8 cellular contexts compared by ENCODE assay signal in the genomic region with DNA sequence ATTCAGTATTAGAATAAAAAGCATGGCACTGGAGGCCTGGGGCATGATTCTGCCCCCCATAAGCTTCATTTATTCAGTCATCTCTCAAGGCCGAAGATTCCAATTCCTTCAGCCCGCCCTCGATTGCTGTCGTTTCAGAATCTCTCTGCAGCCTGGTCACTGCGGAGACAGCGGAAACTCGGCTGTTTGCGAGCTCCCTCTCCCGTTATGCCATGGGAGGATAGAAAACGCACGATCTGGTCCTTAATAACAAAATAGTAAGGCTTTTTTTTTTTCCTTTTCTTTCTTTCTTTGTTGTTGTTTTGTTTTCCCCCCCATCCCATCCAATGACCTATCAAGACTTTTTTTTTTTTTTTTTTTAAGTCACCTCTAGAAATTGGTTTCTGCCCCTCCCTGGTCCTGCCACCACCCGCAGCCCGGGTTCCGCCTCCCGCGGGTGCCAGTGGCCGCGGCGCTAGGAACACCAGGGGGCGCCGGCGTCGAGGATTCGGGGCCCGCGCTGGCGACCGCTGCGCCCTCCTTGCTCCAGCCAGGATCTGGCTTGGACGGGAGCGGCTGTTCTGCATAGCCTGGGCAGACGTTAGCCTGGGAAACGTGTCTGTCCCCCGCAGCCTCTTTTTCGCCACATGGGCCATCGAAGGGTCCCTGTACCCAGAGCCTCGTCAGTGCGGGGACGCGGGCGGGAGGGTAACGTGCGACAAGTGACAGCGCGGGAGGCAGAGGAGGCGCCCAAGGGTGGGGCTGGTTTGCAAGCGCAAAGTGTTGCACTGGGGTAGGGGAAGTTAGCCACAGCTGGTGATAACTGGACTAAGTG. TPM values are rescaled to one million over a fixed set of nuclear protein-coding genes. Genes with fewer than 3 reads are reported as not detected.
DNase-seq lines count a peak whose midpoint lies in the region; ATAC-seq and TF ChIP-seq lines count a peak whose summit lies in the region.

No MANE protein-coding gene starts in this region.

- peak overlapping the region; percentile 35 for H3K4me3 ChIP-seq in HL-60 (replicated peaks; ENCODE audit: insufficient read depth, low read length)
- peak overlapping the region; percentile 41 for H3K4me3 ChIP-seq in epithelial cell of proximal tubule (ENCODE audit: low read depth, low read length)
- H3K4me3 ChIP-seq in mucosa of rectum (ENCODE audit: low read length in 2 of 2) = peak overlapping the region; percentile 35 to 40

- TF ChIP-seq CTCF in C4-2B (conservative IDR thresholded peaks at IDR 0.05) (peak; percentile 97), HL-60 (IDR thresholded peaks at IDR 0.05; ENCODE audit: insufficient read depth, low read length) (peak; percentile 29), epithelial cell of proximal tubule (conservative IDR thresholded peaks at IDR 0.05; ENCODE audit: low read depth, low read length) (peak; percentile 87)

- peaks cover 16% of the 10 kb centered on the region for H3K27me3 ChIP-seq in HL-60 (ENCODE audit: insufficient read depth, poor library complexity, severe bottlenecking)
- H3K27me3 ChIP-seq in mucosa of rectum (ENCODE audit: control insufficient read depth in 2 of 2, insufficient read depth in 2 of 2, low read length in 2 of 2) = peaks cover 8 to 23% of the 10 kb centered on the region in 2 donors

- no peak overlapping the region for H3K27ac ChIP-seq in C4-2B
- no peak overlapping the region for H3K27ac ChIP-seq in HL-60 (replicated peaks)
- no peak overlapping the region for H3K27ac ChIP-seq in mucosa of rectum (ENCODE audit: low read depth in 2 of 2, low read length in 2 of 2)

- H3K9me3 ChIP-seq in mucosa of rectum (ENCODE audit: control insufficient read depth in 2 of 2, low read length in 2 of 2) = no peaks in the 10 kb centered on the region

- DNase-seq in HL-60 (ENCODE audit: low read depth in 1 of 2, low spot score in 1 of 2) = peak; percentile 33 to 74
- peak; percentile 63 for DNase-seq in NOMO-1 treated with DMSO at 0.1 percent for 48 hours (lab: John Stamatoyannopoulos, UW; ENCODE audit: unreplicated experiment)
- DNase-seq in activated CD8-positive, alpha-beta memory T cell treated with anti-CD3 and anti-CD28 coated beads, Interleukin-2, amount 50 U/mL, for 48 hours = peak; percentile 90
- DNase-seq in epithelial cell of proximal tubule (ENCODE audit: low read depth) = peak; percentile 7
- DNase-seq in stimulated activated CD8-positive, alpha-beta memory T cell treated with anti-CD3 and anti-CD28 coated beads, Interleukin-7, amount 100 ng/mL, for 1 hour (ENCODE audit: low read depth in 2 of 2) = peak; percentile 39 to 47

- H3K9ac ChIP-seq in mucosa of rectum (ENCODE audit: low read depth in 1 of 2, low read length in 2 of 2) = no peak overlapping the region

- no peaks in the 10 kb centered on the region for H3K36me3 ChIP-seq in mucosa of rectum (ENCODE audit: control insufficient read depth in 2 of 2, insufficient read depth in 2 of 2, low read length in 2 of 2)

- peak; percentile 85 for ATAC-seq in GM19438 (IDR thresholded peaks at IDR 0.05; ENCODE audit: low read depth, unreplicated experiment)

- peaks cover 0 to 3% of the 10 kb centered on the region in 2 donors for H3K4me1 ChIP-seq in mucosa of rectum (ENCODE audit: control insufficient read depth in 2 of 2, insufficient read depth in 2 of 2, low read length in 2 of 2)

RNA-seq across cellular contexts. Expression of a gene that starts 10.0 kb away (rescaled TPM):
- not detected in 2 replicates for total RNA-seq in epithelial cell of proximal tubule

RNA-seq across cellular contexts. Expression of a gene that starts 35.2 kb away (rescaled TPM):
- not detected in 2 replicates for total RNA-seq in epithelial cell of proximal tubule

RNA-seq across cellular contexts. Expression of a gene that starts 50.7 kb away (rescaled TPM):
- total RNA-seq in epithelial cell of proximal tubule = 78.2 and 92.0 TPM in 2 replicates

Comparison
In these comparisons a context has a peak if more than half of its experiments do, and no peak if none do; other contexts are left out.
1. CTCF ChIP-seq: peak in every context shown above with its lines; median percentile 97 in C4-2B; 87 in epithelial cell of proximal tubule; 29 in HL-60.
2. DNase-seq: peak in every context shown above with its lines; median percentile 90 in activated CD8-positive, alpha-beta memory T cell treated with anti-CD3 and anti-CD28 coated beads, Interleukin-2, amount 50 U/mL, for 48 hours; 63 in NOMO-1 treated with DMSO at 0.1 percent for 48 hours; 54 in HL-60; 43 in stimulated activated CD8-positive, alpha-beta memory T cell treated with anti-CD3 and anti-CD28 coated beads, Interleukin-7, amount 100 ng/mL, for 1 hour; 7 in epithelial cell of proximal tubule.